8 cellular contexts compared by ENCODE assay signal in the genomic region with DNA sequence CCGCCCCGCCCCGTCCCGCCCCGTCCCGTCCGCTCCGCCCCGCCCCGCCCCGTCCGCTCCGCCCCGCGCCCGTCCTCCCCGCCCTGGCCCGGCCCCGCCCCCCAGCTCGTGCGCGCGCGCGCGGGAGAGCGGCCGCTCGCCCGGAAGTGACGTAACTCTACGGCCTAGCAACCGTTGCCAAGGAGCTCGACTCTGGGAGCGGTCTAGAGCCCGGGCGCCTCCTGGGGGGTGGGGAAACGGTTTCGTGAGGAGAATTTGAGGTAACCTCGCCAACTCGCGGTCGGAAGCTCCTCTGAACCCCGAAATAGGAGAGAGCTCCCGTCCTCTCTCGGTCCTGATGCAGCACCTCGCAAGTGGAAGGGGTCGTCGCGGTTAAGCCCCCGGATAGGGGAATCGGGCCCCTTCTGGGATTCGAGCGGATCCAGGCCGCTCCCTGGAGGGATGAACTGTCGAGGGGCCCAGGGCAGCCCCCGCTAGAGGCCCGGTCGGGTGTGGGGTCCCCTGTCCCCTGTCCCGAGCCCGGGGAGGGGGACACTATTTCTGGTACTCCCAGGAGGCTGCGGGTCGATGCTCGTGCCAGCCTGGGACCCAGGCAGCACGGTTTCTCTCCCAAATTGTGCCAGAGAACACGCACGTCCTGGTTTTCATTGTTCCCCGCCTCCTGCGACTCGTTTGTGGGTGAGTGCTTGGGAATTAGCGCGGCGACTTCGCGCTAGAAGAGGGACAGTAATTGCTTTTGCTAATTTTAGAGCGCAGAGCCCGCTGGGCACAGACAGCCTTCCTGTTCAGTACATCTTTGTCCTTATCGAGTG. TPM values are rescaled to one million over a fixed set of nuclear protein-coding genes. Genes with fewer than 3 reads are reported as not detected.
A peak's percentile ranks its signal among the peaks of the same experiment; 100 is the strongest.
DNase-seq lines count a peak whose midpoint lies in the region; ATAC-seq and TF ChIP-seq lines count a peak whose summit lies in the region.

A gene with protein sequence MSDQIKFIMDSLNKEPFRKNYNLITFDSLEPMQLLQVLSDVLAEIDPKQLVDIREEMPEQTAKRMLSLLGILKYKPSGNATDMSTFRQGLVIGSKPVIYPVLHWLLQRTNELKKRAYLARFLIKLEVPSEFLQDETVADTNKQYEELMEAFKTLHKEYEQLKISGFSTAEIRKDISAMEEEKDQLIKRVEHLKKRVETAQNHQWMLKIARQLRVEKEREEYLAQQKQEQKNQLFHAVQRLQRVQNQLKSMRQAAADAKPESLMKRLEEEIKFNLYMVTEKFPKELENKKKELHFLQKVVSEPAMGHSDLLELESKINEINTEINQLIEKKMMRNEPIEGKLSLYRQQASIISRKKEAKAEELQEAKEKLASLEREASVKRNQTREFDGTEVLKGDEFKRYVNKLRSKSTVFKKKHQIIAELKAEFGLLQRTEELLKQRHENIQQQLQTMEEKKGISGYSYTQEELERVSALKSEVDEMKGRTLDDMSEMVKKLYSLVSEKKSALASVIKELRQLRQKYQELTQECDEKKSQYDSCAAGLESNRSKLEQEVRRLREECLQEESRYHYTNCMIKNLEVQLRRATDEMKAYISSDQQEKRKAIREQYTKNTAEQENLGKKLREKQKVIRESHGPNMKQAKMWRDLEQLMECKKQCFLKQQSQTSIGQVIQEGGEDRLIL (plus strand): TSS at position 174 of the 812 bp plus-strand sequence. CDS start 3,024 bp downstream, outside the sequence.

- no peak for TF ChIP-seq CTCF in CD4-positive, alpha-beta T cell (IDR thresholded peaks at IDR 0.05)

- no peak within 1 kb of the TSS for H4K5ac ChIP-seq in mesendoderm (ENCODE audit: low read length)

- H3K9me3 ChIP-seq in CD4-positive, alpha-beta T cell (ENCODE audit: control insufficient read depth, low read length), result no peaks in the 10 kb centered on the region
- no peaks in the 10 kb centered on the region for H3K9me3 ChIP-seq in HUES48 (ENCODE audit: control insufficient read depth, insufficient read depth, low read length)
- no peaks in the 10 kb centered on the region for H3K9me3 ChIP-seq in NT2/D1 (ENCODE audit: insufficient read depth, low read length)
- H3K9me3 ChIP-seq in endocrine pancreas (ENCODE audit: control insufficient read depth, low read length), result no peaks in the 10 kb centered on the region

- H3K4me2 ChIP-seq in mesendoderm (ENCODE audit: low read length), result peak within 1 kb of the TSS; percentile 99

- H2AK5ac ChIP-seq in mesendoderm (ENCODE audit: low read length), result no peak within 1 kb of the TSS

- H3K4me3 Mint-ChIP-seq in CD4-positive, alpha-beta T cell, result peak within 1 kb of the TSS; percentile 92

- no peak within 1 kb of the TSS for H3K23ac ChIP-seq in mesendoderm (ENCODE audit: low read length)

- H3K56ac ChIP-seq in mesendoderm (ENCODE audit: low read length), result peak within 1 kb of the TSS; percentile 94

- H2BK15ac ChIP-seq in mesendoderm (replicated peaks; ENCODE audit: low read depth), result no peak within 1 kb of the TSS

- peak within 1 kb of the TSS; percentile 96 for H3K4ac ChIP-seq in mesendoderm (ENCODE audit: low read depth, low read length)

- H3K4me1 Mint-ChIP-seq in CD4-positive, alpha-beta T cell (ENCODE audit: low read depth), result peaks cover 14% of the 10 kb centered on the region

- intact Hi-C loops in CD4-positive, alpha-beta T cell (cut with DNase I, micrococcal nuclease), result loop anchor here (1.0 to 10.0 kb wide), 9 partner anchors 76 to 1610 kb away; a partner anchor contains a TSS

- ATAC-seq in CD4-positive, alpha-beta T cell (ENCODE audit: poor library complexity), result peak; percentile 89
- ATAC-seq in GM21367 (IDR thresholded peaks at IDR 0.05; ENCODE audit: unreplicated experiment), result peak; percentile 75

- H3K36me3 ChIP-seq in HUES48 (ENCODE audit: control insufficient read depth, insufficient read depth, low read length) (peaks cover 16% of the 10 kb centered on the region), NT2/D1 (ENCODE audit: insufficient read depth, insufficient read length, low read length) (peaks cover 13% of the 10 kb centered on the region), endocrine pancreas (ENCODE audit: control insufficient read depth, insufficient read depth, low read length) (no peaks in the 10 kb centered on the region), mesendoderm (ENCODE audit: control insufficient read depth, insufficient read depth, low read length) (no peaks in the 10 kb centered on the region)

- H2BK120ac ChIP-seq in mesendoderm (ENCODE audit: low read depth, low read length), result no peak within 1 kb of the TSS

- H3K9me3 Mint-ChIP-seq in CD4-positive, alpha-beta T cell, result no peaks in the 10 kb centered on the region

- DNase-seq in CD4-positive, alpha-beta T cell, result peak; percentile 94 to 99 (median 96)
- DNase-seq in NT2/D1 (ENCODE audit: low read depth, low spot score), result peak; percentile 89
- DNase-seq in activated CD8-positive, alpha-beta memory T cell treated with anti-CD3 and anti-CD28 coated beads, Interleukin-2, amount 50 U/mL, for 1 hour (ENCODE audit: extremely low read depth), result peak; percentile 87
- DNase-seq in mesendoderm, result peak; percentile 96
- peak; percentile 94 for DNase-seq in stimulated activated CD8-positive, alpha-beta memory T cell treated with anti-CD3 and anti-CD28 coated beads, Interleukin-12 subunit alpha, Interleukin-12 subunit beta, amount 100 ng/mL, for 4 hours (ENCODE audit: low read depth)

- no peaks in the 10 kb centered on the region for H3K36me3 Mint-ChIP-seq in CD4-positive, alpha-beta T cell (ENCODE audit: low read depth)

- H3K27ac Mint-ChIP-seq in CD4-positive, alpha-beta T cell, result peak within 1 kb of the TSS; percentile 63

- H3K27ac ChIP-seq in CD4-positive, alpha-beta T cell (ENCODE audit: low read depth, low read length), result peak within 1 kb of the TSS; percentile 13
- H3K27ac ChIP-seq in HUES48 (ENCODE audit: low read depth, low read length) (peak within 1 kb of the TSS; percentile 86), mesendoderm (ENCODE audit: low read depth, low read length) (no peak within 1 kb of the TSS)

- peaks cover 5% of the 10 kb centered on the region for H3K27me3 Mint-ChIP-seq in CD4-positive, alpha-beta T cell

- peak within 1 kb of the TSS; percentile 92 for H3K4me3 ChIP-seq in HUES48 (ENCODE audit: low read depth, low read length)
- H3K4me3 ChIP-seq in NT2/D1 (ENCODE audit: insufficient read length, low read depth), result peak within 1 kb of the TSS; percentile 93
- H3K4me3 ChIP-seq in endocrine pancreas (ENCODE audit: control insufficient read depth, insufficient read depth, low read length), result peak within 1 kb of the TSS; percentile 85
- peak within 1 kb of the TSS; percentile 97 for H3K4me3 ChIP-seq in mesendoderm (ENCODE audit: low read length)

- no peaks in the 10 kb centered on the region for H3K79me2 ChIP-seq in mesendoderm (ENCODE audit: control insufficient read depth, insufficient read depth, low read length)

- H3K9ac ChIP-seq in HUES48 (ENCODE audit: low read depth, low read length) (peak within 1 kb of the TSS; percentile 81), NT2/D1 (ENCODE audit: insufficient read length, low read depth) (peak within 1 kb of the TSS; percentile 86), endocrine pancreas (ENCODE audit: control insufficient read depth, insufficient read depth, low read length) (peak within 1 kb of the TSS; percentile 93), mesendoderm (ENCODE audit: low read length) (peak within 1 kb of the TSS; percentile 94)

- CTCF ChIA-PET in CD4-positive, alpha-beta T cell (lab: Charles Lee), result interaction anchor here (1.1 kb wide), 1 partner anchor 10 kb away, joined by 4 read pairs; no protein-coding TSS in a partner anchor

- peak within 1 kb of the TSS; percentile 81 for H3K18ac ChIP-seq in mesendoderm (ENCODE audit: low read length)

- H2BK5ac ChIP-seq in mesendoderm (ENCODE audit: low read length), result no peak within 1 kb of the TSS

- no peaks in the 10 kb centered on the region for H3K27me3 ChIP-seq in CD4-positive, alpha-beta T cell (ENCODE audit: control insufficient read depth, insufficient read depth, low read length)
- peaks cover 10% of the 10 kb centered on the region for H3K27me3 ChIP-seq in HUES48 (ENCODE audit: control insufficient read depth, insufficient read depth, low read length)
- H3K27me3 ChIP-seq in NT2/D1 (ENCODE audit: insufficient read depth, insufficient read length), result peaks cover 9% of the 10 kb centered on the region
- no peaks in the 10 kb centered on the region for H3K27me3 ChIP-seq in endocrine pancreas (ENCODE audit: control insufficient read depth, insufficient read depth, low read length)
- H3K27me3 ChIP-seq in mesendoderm (ENCODE audit: insufficient read depth, low read length, poor library complexity), result no peaks in the 10 kb centered on the region

- no CpG with 5 or more reads among the region's 78 CpGs for WGBS in mesendoderm (ENCODE audit: extremely low coverage, insufficient coverage, low lambda C conversion rate)

- H3K79me1 ChIP-seq in mesendoderm (ENCODE audit: low read length), result no peaks in the 10 kb centered on the region

- POLR2A ChIA-PET in CD4-positive, alpha-beta T cell (lab: Charles Lee), result interaction anchor here (0.5 to 1.2 kb wide), 9 partner anchors 10 to 1576 kb away, joined by 3 to 8 read pairs (median 5); a partner anchor contains a TSS

- H3K4me1 ChIP-seq in HUES48 (ENCODE audit: control insufficient read depth, insufficient read depth, low read length) (peaks cover 21% of the 10 kb centered on the region), NT2/D1 (ENCODE audit: insufficient read depth, insufficient read length) (no peaks in the 10 kb centered on the region), endocrine pancreas (ENCODE audit: control insufficient read depth, insufficient read depth, low read length) (no peaks in the 10 kb centered on the region), mesendoderm (ENCODE audit: control insufficient read depth, low read depth, low read length) (no peaks in the 10 kb centered on the region)

- H4K8ac ChIP-seq in mesendoderm (ENCODE audit: low read depth, low read length), result no peak within 1 kb of the TSS

RNA-seq across cellular contexts. Expression of the gene that starts here (rescaled TPM):
- total RNA-seq in CD4-positive, alpha-beta T cell, result 1 to 10 TPM in 1 of 2 experiments, under 1 TPM in 1; 0.41 to 1.1 TPM
- polyA plus RNA-seq in mesendoderm (2013, experiment 1 of 2), result 7.0 TPM
- polyA plus RNA-seq in mesendoderm (2013, experiment 2 of 2), result 6.3 TPM
